In the genomic region with DNA sequence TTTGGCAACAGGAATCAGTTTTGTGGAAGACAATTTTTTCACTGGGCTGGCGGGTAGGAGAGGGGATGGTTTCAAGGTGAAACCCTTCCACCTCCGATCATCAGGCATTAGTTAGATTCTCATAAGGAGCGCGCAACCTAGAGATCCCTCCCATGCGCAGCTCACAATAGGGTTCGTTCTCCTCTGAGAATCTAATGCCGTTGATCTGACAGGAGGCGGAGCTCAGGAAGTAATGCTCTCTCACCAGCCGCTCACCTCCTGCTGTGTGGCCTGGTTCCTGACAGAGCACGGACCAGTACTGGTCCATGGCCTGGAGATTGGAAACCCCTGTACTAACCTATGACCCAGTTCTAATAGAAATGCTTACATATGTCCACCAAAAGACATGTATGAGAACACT, we compare ENCODE assay signal across 23 cellular contexts.
"Had no signal": no experiment of that assay in that cellular context is flagged by ENCODE, and none has a peak within 500 bp of the region (broad histone marks: within the 10 kb centered on the region; RNA-seq: fewer than 3 reads in every experiment).

No MANE protein-coding gene starts in this region.

- H3K4me3 ChIP-seq: adrenal gland had no signal

- H3K27me3 Mint-ChIP-seq: activated CD8-positive, alpha-beta T cell treated with anti-CD3 and anti-CD28 coated beads for 36 hours; activated naive CD8-positive, alpha-beta T cell treated with anti-CD3 and anti-CD28 coated beads, Interleukin-2, amount 10 ng/mL, durations not matched to agents 7 days and 5 days; T-helper 17 cell had no signal

- ATAC-seq: activated CD8-positive, alpha-beta T cell treated with anti-CD3 and anti-CD28 coated beads for 36 hours; activated T-cell treated with anti-CD3 and anti-CD28 coated beads, Interleukin-2, amount 50 U/mL, for 72 hours; PC-3; T-helper 17 cell had no signal

- H3K9me3 ChIP-seq: adrenal gland had no signal

- H3K4me1 ChIP-seq: adrenal gland had no signal

- H3K27ac Mint-ChIP-seq: activated CD8-positive, alpha-beta T cell treated with anti-CD3 and anti-CD28 coated beads for 36 hours; activated naive CD8-positive, alpha-beta T cell treated with anti-CD3 and anti-CD28 coated beads, Interleukin-2, amount 10 ng/mL, durations not matched to agents 7 days and 5 days; activated T-cell treated with anti-CD3 and anti-CD28 coated beads, Interleukin-2, amount 50 U/mL, for 72 hours; activated T-helper 2 cell treated with anti-CD3 and anti-CD28 coated beads, Interferon-gamma antibody, Interleukin-2, Interleukin-4, amounts not matched to agents 10 μg/mL and 5 μg/mL and 100 μg/mL, durations not matched to agents 14 hours and 24 hours and 36 hours; T-helper 17 cell had no signal

- H3K36me3 ChIP-seq: adrenal gland had no signal

- H3K27me3 ChIP-seq: adrenal gland had no signal

- DNase-seq: activated CD4-positive, alpha-beta T cell treated with anti-CD3 and anti-CD28 coated beads, Interleukin-2, amount 50 U/mL, for 1 hour; activated CD4-positive, CD25-positive, alpha-beta regulatory T cell; activated CD8-positive, alpha-beta memory T cell treated with anti-CD3 and anti-CD28 coated beads, Interleukin-2, amount 50 U/mL, for 4 hours; activated CD8-positive, alpha-beta T cell treated with anti-CD3 and anti-CD28 coated beads for 36 hours; activated gamma-delta T cell treated with Interleukin-2 at 50 U/mL for 16 hours; activated naive CD4-positive, alpha-beta T cell treated with anti-CD3 and anti-CD28 coated beads, Interleukin-2, amount 50 U/mL, for 16 hours; activated naive CD8-positive, alpha-beta T cell treated with anti-CD3 and anti-CD28 coated beads, Interleukin-2, amount 10 ng/mL, durations not matched to agents 7 days and 5 days; activated T-cell treated with anti-CD3 and anti-CD28 coated beads, Interleukin-2, amount 50 U/mL, for 72 hours; adrenal gland; anterior cingulate cortex; cerebellar nuclear complex; KG1; NCI-H1048; NCI-H1694; NCI-H2029; NCI-H2107; NCI-H2171 treated with DMSO at 0.1 percent for 48 hours; NCI-H526; PC-3; SHP77 treated with DMSO at 0.1 percent for 48 hours; T-helper 17 cell; T-helper 9 cell had no signal

- H3K27ac ChIP-seq: adrenal gland had no signal

- H3K9me3 Mint-ChIP-seq: activated naive CD8-positive, alpha-beta T cell treated with anti-CD3 and anti-CD28 coated beads, Interleukin-2, amount 10 ng/mL, durations not matched to agents 7 days and 5 days; activated T-helper 2 cell treated with anti-CD3 and anti-CD28 coated beads, Interferon-gamma antibody, Interleukin-2, Interleukin-4, amounts not matched to agents 10 μg/mL and 5 μg/mL and 100 μg/mL, durations not matched to agents 14 hours and 24 hours and 36 hours had no signal

- H3K4me3 Mint-ChIP-seq: activated CD8-positive, alpha-beta T cell treated with anti-CD3 and anti-CD28 coated beads for 36 hours; activated naive CD8-positive, alpha-beta T cell treated with anti-CD3 and anti-CD28 coated beads, Interleukin-2, amount 10 ng/mL, durations not matched to agents 7 days and 5 days; activated T-cell treated with anti-CD3 and anti-CD28 coated beads, Interleukin-2, amount 50 U/mL, for 72 hours; T-helper 17 cell had no signal
